Comparison of ENCODE assay signal across 4 cellular contexts in the genomic region with DNA sequence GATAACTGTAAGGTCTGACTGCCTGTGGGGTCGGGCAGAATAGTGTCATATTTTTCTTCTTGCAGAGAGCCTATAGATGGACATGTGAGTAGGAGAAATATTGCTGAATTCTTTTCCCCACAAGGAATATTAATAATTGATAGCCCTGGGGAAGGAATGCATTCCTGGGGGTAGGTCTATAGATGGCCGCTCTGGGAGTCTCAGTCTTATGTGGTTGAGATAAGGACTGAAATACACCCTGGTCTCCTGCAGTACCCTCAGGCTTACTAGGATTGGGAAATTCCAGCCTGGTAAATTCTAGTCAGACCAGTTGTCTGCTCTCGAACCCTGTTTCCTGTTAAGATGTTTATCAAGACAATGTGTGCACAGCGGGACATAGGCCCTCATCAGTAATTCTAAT. TPM values are rescaled to one million over a fixed set of nuclear protein-coding genes. Genes with fewer than 3 reads are reported as not detected.
"Had no signal": no experiment of that assay in that cellular context is flagged by ENCODE, and none has a peak within 500 bp of the region (broad histone marks: within the 10 kb centered on the region; RNA-seq: fewer than 3 reads in every experiment).

No MANE protein-coding gene starts in this region.

RNA-seq across cellular contexts. Expression of gene FCGR3B, which starts 12.5 kb away (rescaled TPM):
- total RNA-seq: LHCN-M2, MCF 10A, NCI-H460 had no signal

RNA-seq across cellular contexts. Expression of gene FCGR2B, which starts 44.4 kb away (rescaled TPM):
- total RNA-seq: LHCN-M2, M059J, MCF 10A, NCI-H460 had no signal
